ENCODE assay signal across 26 cellular contexts in genomic region chr4:98199247-98199646, GRCh38. TPM values are rescaled to one million over a fixed set of nuclear protein-coding genes. Genes with fewer than 3 reads are reported as not detected.
DNase-seq lines count a peak whose midpoint lies in the region; ATAC-seq and TF ChIP-seq lines count a peak whose summit lies in the region.
"Had no signal": no experiment of that assay in that cellular context is flagged by ENCODE, and none has a peak within 500 bp of the region (broad histone marks: within the 10 kb centered on the region; RNA-seq: fewer than 3 reads in every experiment).

No MANE protein-coding gene starts in this region.

- H3K27me3 ChIP-seq in right atrium auricular region: no peaks in the 10 kb centered on the region
- H3K27me3 ChIP-seq: BLaER1, gastrocnemius medialis, neutrophil, tibial nerve had no signal

- H3K4me1 ChIP-seq in right atrium auricular region: no peaks in the 10 kb centered on the region
- H3K4me1 ChIP-seq: BLaER1, gastrocnemius medialis, tibial nerve had no signal

- no peak overlapping the region for H3K4me3 ChIP-seq in right atrium auricular region
- H3K4me3 ChIP-seq: BLaER1, gastrocnemius medialis, HAP-1, PC-9, tibial nerve had no signal

- peaks cover 0 to 18% of the 10 kb centered on the region in 2 donors for H3K9me3 ChIP-seq in right atrium auricular region
- H3K9me3 ChIP-seq: gastrocnemius medialis, HAP-1 had no signal

- in situ Hi-C loops in SK-MEL-5 (cut with HindIII; ENCODE audit: low pct_unique_long_range_greater_than_20kb, low sequenced_read_pairs): no loop called here

- TF ChIP-seq CTCF in right atrium auricular region (IDR thresholded peaks at IDR 0.05): peak in 1 of 2 donors; percentile 41

- ATAC-seq in Right ventricle myocardium superior (ENCODE audit: poor library complexity) (peak; percentile 92), HG03442 (IDR thresholded peaks at IDR 0.05; ENCODE audit: unreplicated experiment) (no peak)
- ATAC-seq: activated T-cell treated with anti-CD3 and anti-CD28 coated beads, Interleukin-2, amount 50 U/mL, for 72 hours; gastrocnemius medialis; T-cell had no signal

- H3K36me3 ChIP-seq in right atrium auricular region: no peaks in the 10 kb centered on the region
- H3K36me3 ChIP-seq: BLaER1, gastrocnemius medialis, HAP-1, neutrophil, tibial nerve had no signal

- DNase-seq in Right ventricle myocardium superior (no peak), right atrium auricular region (ENCODE audit: low spot score) (no peak), SK-MEL-5 (ENCODE audit: low read depth, low spot score) (peak; percentile 42), fibroblast of gingiva (ENCODE audit: low read depth) (peak; percentile 3), DMS79 treated with DMSO at 0.1 percent for 48 hours (lab: John Stamatoyannopoulos, UW) (no peak), NCI-H187 (lab: John Stamatoyannopoulos, UW) (no peak), glomerular visceral epithelial cell (ENCODE audit: extremely low spot score) (no peak)
- DNase-seq: activated CD4-positive, alpha-beta T cell treated with anti-CD3 and anti-CD28 coated beads for 4 hours; activated naive CD4-positive, alpha-beta T cell treated with anti-CD3 and anti-CD28 coated beads, Interleukin-2, amount 10 ng/mL, durations not matched to agents 7 days and 5 days; activated T-cell treated with anti-CD3 and anti-CD28 coated beads, Interleukin-2, amount 50 U/mL, for 72 hours; aorta; cerebellar nuclear complex; gastrocnemius medialis; NCI-H2029; NCI-H82; PC-9; stimulated activated CD4-positive, alpha-beta T cell treated with anti-CD3 and anti-CD28 coated beads, Interleukin-4, amount 100 ng/mL, for 24 hours; T-cell had no signal

- intact Hi-C loops in Right ventricle myocardium superior (cut with DNase I): no loop called here

- H3K27ac ChIP-seq in right atrium auricular region: no peak overlapping the region
- H3K27ac ChIP-seq: BLaER1, epithelial cell of prostate, gastrocnemius medialis, KMS-11, neutrophil, PC-9, tibial nerve had no signal

RNA-seq across cellular contexts. Expression of gene STPG2, which starts 56.0 kb away (rescaled TPM):
- total RNA-seq in Right ventricle myocardium superior: 0.22 TPM
- total RNA-seq in right atrium auricular region: under 1 TPM; 0.37 to 0.71 TPM
- total RNA-seq in SK-MEL-5 (2014; rRNA removed; shearing (Covaris generic)): 0.13 TPM in 1 of 2 replicates, not detected in the other
- polyA plus RNA-seq in SK-MEL-5 (2015; cell fraction: cytosol; rRNA removed): not detected in 2 replicates
- polyA plus RNA-seq in SK-MEL-5 (2015; cell fraction: nucleus; rRNA removed): not detected in 2 replicates
- total RNA-seq: activated T-cell treated with anti-CD3 and anti-CD28 coated beads, Interleukin-2, amount 50 U/mL, for 72 hours; kidney epithelial cell had no signal

Comparison
In these comparisons a context has a peak if more than half of its experiments do, and no peak if none do; other contexts are left out.
1. DNase-seq: peak in SK-MEL-5 (single experiment) and fibroblast of gingiva (single experiment); none in Right ventricle myocardium superior (single experiment), right atrium auricular region (single experiment), DMS79 treated with DMSO at 0.1 percent for 48 hours (single experiment), NCI-H187 (0 of 2) and glomerular visceral epithelial cell (single experiment).